ENCODE assay signal across 8 cellular contexts in the genomic region with DNA sequence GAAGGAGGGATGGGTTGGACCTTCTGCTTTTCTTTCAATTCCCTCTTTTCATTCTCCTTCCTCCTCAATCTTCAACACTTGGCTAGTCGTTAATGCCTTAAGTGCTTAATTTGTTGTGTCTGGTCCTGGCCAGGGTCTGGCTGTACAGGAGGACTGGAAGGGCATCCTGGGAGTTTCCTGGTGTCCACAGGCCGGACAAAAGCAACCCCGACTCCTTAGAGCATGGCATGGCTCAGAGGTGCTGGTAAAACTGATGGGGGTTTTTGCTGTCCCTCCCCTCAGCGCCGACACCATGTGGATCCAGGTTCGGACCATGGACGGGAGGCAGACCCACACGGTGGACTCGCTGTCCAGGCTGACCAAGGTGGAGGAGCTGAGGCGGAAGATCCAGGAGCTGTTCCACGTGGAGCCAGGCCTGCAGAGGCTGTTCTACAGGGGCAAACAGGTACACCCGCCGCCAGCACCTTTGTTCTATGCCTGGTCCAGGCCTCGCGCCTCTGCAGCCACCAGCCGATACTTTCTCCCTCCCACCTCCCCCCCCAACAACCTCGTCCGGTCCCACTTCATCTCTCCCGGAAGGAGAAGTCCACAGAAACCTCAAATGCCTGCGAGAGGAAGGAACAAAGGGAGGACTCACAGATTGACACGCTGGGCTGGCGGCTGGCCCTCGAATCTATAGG. TPM values are rescaled to one million over a fixed set of nuclear protein-coding genes. Genes with fewer than 3 reads are reported as not detected.
A peak's percentile ranks its signal among the peaks of the same experiment; 100 is the strongest.
DNase-seq lines count a peak whose midpoint lies in the region; ATAC-seq and TF ChIP-seq lines count a peak whose summit lies in the region.

No MANE protein-coding gene starts in this region.

- peaks cover 43% of the 10 kb centered on the region for H3K4me1 ChIP-seq in SJCRH30
- peaks cover 15% of the 10 kb centered on the region for H3K4me1 ChIP-seq in muscle layer of colon (ENCODE audit: insufficient read depth, low read length)

- H3K9me3 ChIP-seq in SJCRH30 (replicated peaks) (no peaks in the 10 kb centered on the region), muscle layer of colon (ENCODE audit: low read length) (no peaks in the 10 kb centered on the region)

- peak; percentile 64 to 70 for DNase-seq in AML-193 (lab: John Stamatoyannopoulos, UW)
- peak; percentile 21 to 45 for DNase-seq in SJCRH30
- peak; percentile 55 for DNase-seq in dermis blood vessel endothelial cell
- no peak for DNase-seq in effector CD8-positive, alpha-beta T cell (lab: John Stamatoyannopoulos, UW)
- no peak for DNase-seq in left lobe of liver (ENCODE audit: low spot score)

- no peak for ATAC-seq in GM19035 (IDR thresholded peaks at IDR 0.05; ENCODE audit: unreplicated experiment)
- ATAC-seq in left lobe of liver: no peak

- H3K27me3 ChIP-seq in SJCRH30 (no peaks in the 10 kb centered on the region), muscle layer of colon (ENCODE audit: control insufficient read depth in 1 of 2, insufficient read depth in 2 of 2, low read length in 2 of 2) (peaks cover 9 to 13% of the 10 kb centered on the region in 2 donors)

- no peak for TF ChIP-seq CTCF in GM12875 (IDR thresholded peaks at IDR 0.05; ENCODE audit: borderline replicate concordance, insufficient read depth, low read depth, low read length)

- H3K9ac ChIP-seq in muscle layer of colon (ENCODE audit: low read length): no peak overlapping the region

- peak overlapping the region; percentile 81 for H3K4me3 ChIP-seq in GM12875 (ENCODE audit: low read depth, low read length)
- H3K4me3 ChIP-seq in SJCRH30: peak overlapping the region; percentile 97
- H3K4me3 ChIP-seq in muscle layer of colon (ENCODE audit: low read depth in 1 of 2, low read length in 2 of 2): peak overlapping the region; percentile 17 to 61

- H3K36me3 ChIP-seq in SJCRH30: peaks cover 50% of the 10 kb centered on the region
- no peaks in the 10 kb centered on the region for H3K36me3 ChIP-seq in muscle layer of colon (ENCODE audit: insufficient read depth, low read length)

- H3K27ac ChIP-seq in SJCRH30: peak overlapping the region; percentile 19; the same call in 1 of the 2 replicates
- H3K27ac ChIP-seq in muscle layer of colon (ENCODE audit: low read depth, low read length): no peak overlapping the region

RNA-seq across cellular contexts. Expression of a gene that starts 1.4 kb away (rescaled TPM):
- total RNA-seq in SJCRH30 (2014; rRNA removed; shearing (Covaris generic)): 228 and 230 TPM in 2 replicates
- total RNA-seq in dermis blood vessel endothelial cell (22.0 and 55.7 TPM in 2 replicates), left lobe of liver (0.45 TPM)

RNA-seq across cellular contexts. Expression of a gene that starts 8.0 kb away (rescaled TPM):
- not detected in 2 replicates for total RNA-seq in SJCRH30 (2014; rRNA removed; shearing (Covaris generic))
- total RNA-seq in dermis blood vessel endothelial cell (not detected in 2 replicates), left lobe of liver (not detected)

RNA-seq across cellular contexts. Expression of a gene that starts 43.3 kb away (rescaled TPM):
- total RNA-seq in SJCRH30 (2014; rRNA removed; shearing (Covaris generic)): 49.0 and 50.1 TPM in 2 replicates
- total RNA-seq in dermis blood vessel endothelial cell (111 and 167 TPM in 2 replicates), left lobe of liver (12.0 TPM)

RNA-seq across cellular contexts. Expression of a gene that starts 58.2 kb away (rescaled TPM):
- 15.5 and 16.2 TPM in 2 replicates for total RNA-seq in SJCRH30 (2014; rRNA removed; shearing (Covaris generic))
- total RNA-seq in dermis blood vessel endothelial cell (13.4 and 20.2 TPM in 2 replicates), left lobe of liver (38.1 TPM)

Comparison
In these comparisons a context has a peak if more than half of its experiments do, and no peak if none do; other contexts are left out.
1. DNase-seq: peak in AML-193 (2 of 2), SJCRH30 (2 of 2) and dermis blood vessel endothelial cell (single experiment); none in effector CD8-positive, alpha-beta T cell (single experiment) and left lobe of liver (single experiment).
2. H3K4me3 ChIP-seq: peak in every context shown above with its lines; median percentile 97 in SJCRH30; 81 in GM12875; 39 in muscle layer of colon.
3. RNA of a gene that starts 1.4 kb away (total RNA-seq): 228 to 230 TPM in SJCRH30 and 22.0 to 55.7 TPM in dermis blood vessel endothelial cell; 0.45 TPM in left lobe of liver (single experiment); every median in the first group is over 10 times any median in the second.